Comparison of ENCODE assay signal across 8 cellular contexts in genomic region chr7:99372275-99373085, GRCh38. TPM values are rescaled to one million over a fixed set of nuclear protein-coding genes. Genes with fewer than 3 reads are reported as not detected.
A peak's percentile ranks its signal among the peaks of the same experiment; 100 is the strongest.
DNase-seq lines count a peak whose midpoint lies in the region; ATAC-seq and TF ChIP-seq lines count a peak whose summit lies in the region.

No MANE protein-coding gene starts in this region.

- peaks cover 3% of the 10 kb centered on the region for H3K4me1 ChIP-seq in iPS-15b (ENCODE audit: control insufficient read depth, insufficient read depth, low read length)

- peak overlapping the region; percentile 75 for H3K27ac Mint-ChIP-seq in activated CD8-positive, alpha-beta T cell treated with anti-CD3 and anti-CD28 coated beads for 36 hours
- H3K27ac Mint-ChIP-seq in stimulated activated memory B cell treated with anti-CD40 and anti-IgM and Interleukin-4, amounts not matched to agents 10 μg/mL and 1 μg/mL and 100 μg/mL, for 72 hours, result peak overlapping the region; percentile 90

- peaks cover 13% of the 10 kb centered on the region for H3K36me3 Mint-ChIP-seq in activated CD8-positive, alpha-beta T cell treated with anti-CD3 and anti-CD28 coated beads for 36 hours (ENCODE audit: low read depth)
- peaks cover 15% of the 10 kb centered on the region for H3K36me3 Mint-ChIP-seq in stimulated activated memory B cell treated with anti-CD40 and anti-IgM and Interleukin-4, amounts not matched to agents 10 μg/mL and 1 μg/mL and 100 μg/mL, for 72 hours

- peaks cover 25% of the 10 kb centered on the region for H3K4me1 Mint-ChIP-seq in activated CD8-positive, alpha-beta T cell treated with anti-CD3 and anti-CD28 coated beads for 36 hours (ENCODE audit: low read depth)
- peaks cover 14% of the 10 kb centered on the region for H3K4me1 Mint-ChIP-seq in stimulated activated memory B cell treated with anti-CD40 and anti-IgM and Interleukin-4, amounts not matched to agents 10 μg/mL and 1 μg/mL and 100 μg/mL, for 72 hours

- CTCF ChIA-PET in activated CD8-positive, alpha-beta T cell treated with anti-CD3 and anti-CD28 coated beads for 36 hours (lab: Charles Lee), result interaction anchor here (0.8 to 2.1 kb wide), 2 partner anchors 11 to 15 kb away, joined by 3 to 5 read pairs; no protein-coding TSS in a partner anchor

- TF ChIP-seq CTCF in activated CD8-positive, alpha-beta T cell treated with anti-CD3 and anti-CD28 coated beads for 36 hours (IDR thresholded peaks at IDR 0.05), result no peak

- no peaks in the 10 kb centered on the region for H3K9me3 ChIP-seq in iPS-15b (ENCODE audit: control insufficient read depth, insufficient read depth, low read length)

- H3K4me3 ChIP-seq in iPS-15b (ENCODE audit: low read depth, low read length), result peak overlapping the region; percentile 13

- peak overlapping the region; percentile 77 for H3K4me3 Mint-ChIP-seq in activated CD8-positive, alpha-beta T cell treated with anti-CD3 and anti-CD28 coated beads for 36 hours
- H3K4me3 Mint-ChIP-seq in stimulated activated memory B cell treated with anti-CD40 and anti-IgM and Interleukin-4, amounts not matched to agents 10 μg/mL and 1 μg/mL and 100 μg/mL, for 72 hours, result peak overlapping the region; percentile 61

- POLR2A ChIA-PET in activated CD8-positive, alpha-beta T cell treated with anti-CD3 and anti-CD28 coated beads for 36 hours (lab: Charles Lee), result interaction anchor here (0.7 to 4.7 kb wide), 4 partner anchors 8 to 66 kb away, joined by 3 to 30 read pairs (median 4); partner anchors contain the start of genes BUD31, CPSF4, PDAP1 and PTCD1

- H3K9ac ChIP-seq in iPS-15b (ENCODE audit: low read depth, low read length), result peak overlapping the region; percentile 24

- intact Hi-C loops in activated CD8-positive, alpha-beta T cell treated with anti-CD3 and anti-CD28 coated beads for 36 hours (cut with micrococcal nuclease), result no loop called here

- in situ Hi-C loops in KBM-7 (cut with MboI; ENCODE audit: low pct_unique_long_range_greater_than_20kb, low sequenced_read_pairs), result no loop called here

- no peaks in the 10 kb centered on the region for H3K27me3 ChIP-seq in iPS-15b (ENCODE audit: control insufficient read depth, insufficient read depth, low read length)

- no peaks in the 10 kb centered on the region for H3K27me3 Mint-ChIP-seq in activated CD8-positive, alpha-beta T cell treated with anti-CD3 and anti-CD28 coated beads for 36 hours
- no peaks in the 10 kb centered on the region for H3K27me3 Mint-ChIP-seq in stimulated activated memory B cell treated with anti-CD40 and anti-IgM and Interleukin-4, amounts not matched to agents 10 μg/mL and 1 μg/mL and 100 μg/mL, for 72 hours

- H3K36me3 ChIP-seq in iPS-15b (ENCODE audit: control insufficient read depth, insufficient read depth, low read length), result no peaks in the 10 kb centered on the region

- ATAC-seq in activated CD8-positive, alpha-beta T cell treated with anti-CD3 and anti-CD28 coated beads for 36 hours, result no peak
- ATAC-seq in stimulated activated memory B cell treated with anti-CD40 and anti-IgM and Interleukin-4, amounts not matched to agents 10 μg/mL and 1 μg/mL and 100 μg/mL, for 72 hours, result no peak
- ATAC-seq in HG03378 (IDR thresholded peaks at IDR 0.05; ENCODE audit: unreplicated experiment), result no peak

- H3K9me3 Mint-ChIP-seq in activated CD8-positive, alpha-beta T cell treated with anti-CD3 and anti-CD28 coated beads for 36 hours, result no peaks in the 10 kb centered on the region
- H3K9me3 Mint-ChIP-seq in stimulated activated memory B cell treated with anti-CD40 and anti-IgM and Interleukin-4, amounts not matched to agents 10 μg/mL and 1 μg/mL and 100 μg/mL, for 72 hours, result no peaks in the 10 kb centered on the region

- peak; percentile 65 for DNase-seq in NCI-H82 (lab: John Stamatoyannopoulos, UW)
- no peak for DNase-seq in NCI-H82 treated with DMSO at 0.1 percent for 48 hours (lab: John Stamatoyannopoulos, UW; ENCODE audit: unreplicated experiment)
- peak; percentile 41 for DNase-seq in activated CD8-positive, alpha-beta T cell treated with anti-CD3 and anti-CD28 coated beads for 36 hours
- no peak for DNase-seq in cerebellum (ENCODE audit: low spot score)
- DNase-seq in KBM-7, result no peak

RNA-seq across cellular contexts. Expression of gene ARPC1B, which starts 2.0 kb away (rescaled TPM):
- 100 to 1,000 TPM; 304 to 307 TPM for total RNA-seq in activated CD8-positive, alpha-beta T cell treated with anti-CD3 and anti-CD28 coated beads for 36 hours
- total RNA-seq in cerebellum, result 14.4 TPM

RNA-seq across cellular contexts. Expression of gene PDAP1, which starts 35.9 kb away (rescaled TPM):
- 100 to 1,000 TPM; 160 TPM for total RNA-seq in activated CD8-positive, alpha-beta T cell treated with anti-CD3 and anti-CD28 coated beads for 36 hours
- total RNA-seq in cerebellum, result 15.3 TPM

RNA-seq across cellular contexts. Expression of gene BUD31, which starts 36.3 kb away (rescaled TPM):
- total RNA-seq in activated CD8-positive, alpha-beta T cell treated with anti-CD3 and anti-CD28 coated beads for 36 hours, result 100 to 1,000 TPM; 118 to 124 TPM
- 34.9 TPM for total RNA-seq in cerebellum

RNA-seq across cellular contexts. Expression of gene ARPC1A, which starts 46.8 kb away (rescaled TPM):
- 10 to 100 TPM; 45.4 to 45.8 TPM for total RNA-seq in activated CD8-positive, alpha-beta T cell treated with anti-CD3 and anti-CD28 coated beads for 36 hours
- 48.2 TPM for total RNA-seq in cerebellum

Comparison
In these comparisons a context has a peak if more than half of its experiments do, and no peak if none do; other contexts are left out.
1. DNase-seq: peak in NCI-H82 (single experiment) and activated CD8-positive, alpha-beta T cell treated with anti-CD3 and anti-CD28 coated beads for 36 hours (single experiment); none in NCI-H82 treated with DMSO at 0.1 percent for 48 hours (single experiment), cerebellum (single experiment) and KBM-7 (single experiment).
2. RNA of gene ARPC1B, which starts 2.0 kb away (total RNA-seq): 304 to 307 TPM in activated CD8-positive, alpha-beta T cell treated with anti-CD3 and anti-CD28 coated beads for 36 hours; 14.4 TPM in cerebellum (single experiment); every median in the first group is over 10 times any median in the second.